Comparison of ENCODE assay signal across 1 cellular context in genomic region chr6:118677193-118677592, GRCh38.
TF ChIP-seq lines count a peak whose summit lies in the region.

No MANE protein-coding gene starts in this region.

TF ChIP-seq in K562, 482 proteins besides CTCF, POLR2A, EP300 and RAD21 (continued from another document):
- TF ChIP-seq AFF1 (IDR thresholded peaks at IDR 0.05; ENCODE audit: low read depth in 1 of 2, partially characterized antibody in 2 of 2), result peak in 1 of 2 experiments; percentile 84
- no peak for TF ChIP-seq YY1 (IDR thresholded peaks at IDR 0.05; ENCODE audit: borderline replicate concordance in 1 of 3, control insufficient read depth in 1 of 3, extremely low read depth in 1 of 3, insufficient read depth in 3 of 3, insufficient read length in 1 of 3, insufficient replicate concordance in 2 of 3, low read depth in 1 of 3, low read length in 2 of 3)
- peak; percentile 44 for TF ChIP-seq CXXC5 (CRISPR knock-in tag; IDR thresholded peaks at IDR 0.05)
- TF ChIP-seq ZNF436 (CRISPR knock-in tag; IDR thresholded peaks at IDR 0.05), result no peak
- no peak for TF ChIP-seq MLLT1 (IDR thresholded peaks at IDR 0.05)
- no peak for TF ChIP-seq ZBED1 (IDR thresholded peaks at IDR 0.05)
- peak; percentile 95 for TF ChIP-seq REST (CRISPR knock-in tag; IDR thresholded peaks at IDR 0.05; ENCODE audit: low read depth)
- TF ChIP-seq ZNF717 (CRISPR knock-in tag; IDR thresholded peaks at IDR 0.05), result no peak
- peak; percentile 92 for TF ChIP-seq C11orf30 (IDR thresholded peaks at IDR 0.05; ENCODE audit: low read depth)
- TF ChIP-seq CREB1 (IDR thresholded peaks at IDR 0.05), result no peak
- TF ChIP-seq CREB1 (CRISPR knock-in tag; IDR thresholded peaks at IDR 0.05), result peak; percentile 35; the same call in 1 of the 2 replicates
